In the genomic region with DNA sequence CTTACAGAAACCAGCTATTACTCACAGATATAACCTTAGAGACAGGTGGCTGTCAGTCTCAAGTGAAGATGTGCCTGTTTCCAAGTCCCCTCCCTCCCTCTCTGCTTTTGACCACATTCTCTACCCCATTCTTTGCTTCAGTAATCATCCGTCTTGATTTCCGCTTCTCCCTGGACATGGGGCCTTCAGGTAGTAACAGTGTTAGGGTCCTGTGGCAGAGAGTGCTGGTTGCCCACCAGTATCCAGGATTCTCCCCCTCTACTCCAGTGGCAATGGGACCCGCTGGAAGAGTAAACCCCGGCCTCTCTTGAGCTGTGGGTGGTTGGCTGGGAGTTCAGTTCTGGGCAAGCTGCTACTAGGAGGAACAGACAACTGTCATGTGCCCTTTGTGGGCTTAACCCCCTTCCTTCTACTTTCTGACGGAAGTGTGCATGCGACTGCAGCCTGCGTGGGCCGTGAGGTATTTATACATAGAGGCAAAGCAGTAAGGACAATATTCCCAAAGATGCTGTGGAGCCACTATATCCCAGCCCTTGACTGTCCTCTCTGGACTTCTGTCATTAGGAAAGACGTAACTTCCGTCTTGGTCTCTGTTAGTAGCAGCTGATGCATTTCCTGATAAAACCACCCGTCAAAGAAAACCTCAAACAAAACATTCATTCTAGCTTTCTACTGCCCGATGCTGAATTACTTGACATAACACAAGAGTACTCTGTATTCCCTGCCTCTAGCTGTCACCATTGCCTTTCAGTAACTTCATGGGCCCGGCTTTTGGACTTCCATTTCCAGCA, we compare ENCODE assay signal across 8 cellular contexts. TPM values are rescaled to one million over a fixed set of nuclear protein-coding genes. Genes with fewer than 3 reads are reported as not detected.
A peak's percentile ranks its signal among the peaks of the same experiment; 100 is the strongest.
DNase-seq lines count a peak whose midpoint lies in the region; ATAC-seq and TF ChIP-seq lines count a peak whose summit lies in the region.

No MANE protein-coding gene starts in this region.

- no peak overlapping the region for H3K4me2 ChIP-seq in mesenchymal stem cell (ENCODE audit: low read length, poor library complexity, severe bottlenecking)

- POLR2A ChIA-PET in activated B cell treated with CpG ODN at 0.5 μM for 24 hours (lab: Charles Lee), result interaction anchor here (0.5 to 3.2 kb wide), 14 partner anchors 10 to 728 kb away, joined by 3 to 71 read pairs (median 4); a partner anchor contains a TSS

- peak overlapping the region; percentile 99 for H3K27ac Mint-ChIP-seq in activated B cell treated with CpG ODN at 0.5 μM for 24 hours

- H3K4me3 ChIP-seq in dorsolateral prefrontal cortex (peak overlapping the region in 7 of 59 donors; percentile 2 to 34 (median 14)), HAP-1 (no peak overlapping the region), mesenchymal stem cell (ENCODE audit: insufficient read depth in 1 of 2, low read depth in 1 of 2, low read length in 2 of 2) (no peak overlapping the region)

- H3K18ac ChIP-seq in mesenchymal stem cell (ENCODE audit: low read depth in 1 of 2, low read length in 2 of 2), result peak overlapping the region in 1 of 2 experiments; percentile 48

- no peak overlapping the region for H2BK15ac ChIP-seq in mesenchymal stem cell (ENCODE audit: low read depth, poor library complexity, severe bottlenecking)

- CTCF ChIA-PET in activated B cell treated with CpG ODN at 0.5 μM for 24 hours (lab: Charles Lee), result interaction anchor here (1.0 to 2.0 kb wide), 5 partner anchors 13 to 725 kb away, joined by 4 to 11 read pairs (median 7); a partner anchor contains a TSS

- peaks cover 8% of the 10 kb centered on the region for H3K36me3 Mint-ChIP-seq in activated B cell treated with CpG ODN at 0.5 μM for 24 hours (ENCODE audit: low read depth)

- H3K14ac ChIP-seq in mesenchymal stem cell (ENCODE audit: low read length in 2 of 2), result no peak overlapping the region

- no peak overlapping the region for H2AK5ac ChIP-seq in mesenchymal stem cell (ENCODE audit: low read length, severe bottlenecking)

- WGBS in mesenchymal stem cell, result 85% methylated on average over 10 of the region's 13 CpGs

- H2BK12ac ChIP-seq in mesenchymal stem cell (ENCODE audit: low read length in 2 of 2), result no peak overlapping the region

- H3K27ac ChIP-seq in dorsolateral prefrontal cortex (peak overlapping the region in 46 of 59 donors; percentile 7 to 80 (median 57)), mesenchymal stem cell (ENCODE audit: low read length, poor library complexity, severe bottlenecking) (no peak overlapping the region)

- H3K9me3 ChIP-seq in HAP-1 (no peaks in the 10 kb centered on the region), mesenchymal stem cell (ENCODE audit: control insufficient read depth, low read length) (no peaks in the 10 kb centered on the region)

- H3K36me3 ChIP-seq in HAP-1 (replicated peaks) (peaks cover 2% of the 10 kb centered on the region; the same call in 1 of the 2 replicates), mesenchymal stem cell (ENCODE audit: control insufficient read depth in 1 of 2, insufficient read depth in 2 of 2, low read depth in 1 of 2, low read length in 2 of 2) (peaks cover 7 to 8% of the 10 kb centered on the region in 2 experiments)

- TF ChIP-seq CTCF in activated B cell treated with CpG ODN at 0.5 μM for 24 hours (IDR thresholded peaks at IDR 0.05) (no peak), dorsolateral prefrontal cortex (IDR thresholded peaks at IDR 0.05 in 54 of 56, conservative IDR thresholded peaks at IDR 0.05 in 2 of 56; ENCODE audit: low read depth in 1 of 56, partially characterized antibody in 56 of 56) (peak in 3 of 56 donors; percentile 16 to 43 (median 28))

- H3K4me3 Mint-ChIP-seq in activated B cell treated with CpG ODN at 0.5 μM for 24 hours, result peak overlapping the region; percentile 56

- H4K8ac ChIP-seq in mesenchymal stem cell (ENCODE audit: low read length), result no peak overlapping the region

- H2BK5ac ChIP-seq in mesenchymal stem cell (ENCODE audit: low read depth, low read length, poor library complexity, severe bottlenecking), result no peak overlapping the region

- no peak overlapping the region for H4K91ac ChIP-seq in mesenchymal stem cell (ENCODE audit: low read length)

- no peak overlapping the region for H3K23ac ChIP-seq in mesenchymal stem cell (ENCODE audit: low read length in 2 of 2)

- H3K27me3 ChIP-seq in dorsolateral prefrontal cortex, result no peaks in the 10 kb centered on the region
- no peaks in the 10 kb centered on the region for H3K27me3 ChIP-seq in HAP-1 (ENCODE audit: low read depth)
- H3K27me3 ChIP-seq in mesenchymal stem cell (ENCODE audit: control insufficient read depth in 1 of 2, insufficient read depth in 1 of 2, low read length in 2 of 2), result no peaks in the 10 kb centered on the region

- no peak overlapping the region for H2BK120ac ChIP-seq in mesenchymal stem cell (ENCODE audit: low read depth, low read length)

- H3K9ac ChIP-seq in mesenchymal stem cell (ENCODE audit: low read length), result no peak overlapping the region

- no peaks in the 10 kb centered on the region for H3K27me3 Mint-ChIP-seq in activated B cell treated with CpG ODN at 0.5 μM for 24 hours

- H3K4me1 ChIP-seq in HAP-1 (no peaks in the 10 kb centered on the region), mesenchymal stem cell (ENCODE audit: control insufficient read depth, insufficient read depth, low read depth, low read length) (no peaks in the 10 kb centered on the region)

- intact Hi-C loops in activated B cell treated with CpG ODN at 0.5 μM for 24 hours (cut with micrococcal nuclease), result loop anchor here (1.0 to 5.0 kb wide), 5 partner anchors 18 to 572 kb away; a partner anchor contains a TSS
- intact Hi-C loops in dorsolateral prefrontal cortex (cut with DNase I), result no loop called here

- H3K9me3 Mint-ChIP-seq in activated B cell treated with CpG ODN at 0.5 μM for 24 hours, result peaks cover 3% of the 10 kb centered on the region

- peak; percentile 64 for ATAC-seq in HG03135 (IDR thresholded peaks at IDR 0.05; ENCODE audit: unreplicated experiment)
- peak; percentile 79 for ATAC-seq in activated B cell treated with CpG ODN at 0.5 μM for 24 hours (ENCODE audit: low read depth)
- peak; percentile 81 for ATAC-seq in stimulated activated naive CD8-positive, alpha-beta T cell treated with anti-CD3 and anti-CD28 coated beads, Interleukin-15, Interleukin-2, amounts not matched to agents 100 U/mL and 50 U/mL, for 24 hours
- no peak for ATAC-seq in left lobe of liver

- H2AFZ ChIP-seq in mesenchymal stem cell (ENCODE audit: low read depth, low read length), result no peak overlapping the region

- no peaks in the 10 kb centered on the region for H3K79me1 ChIP-seq in mesenchymal stem cell (replicated peaks; ENCODE audit: low read length, poor library complexity, severe bottlenecking)

- H3K4ac ChIP-seq in mesenchymal stem cell (ENCODE audit: low read depth in 1 of 2, low read length in 2 of 2), result no peak overlapping the region

- in situ Hi-C loops in HAP-1 (cut with MboI; ENCODE audit: low sequenced_read_pairs), result no loop called here

- DNase-seq in GM19238 (ENCODE audit: insufficient read length, low spot score), result peak; percentile 41
- DNase-seq in activated B cell treated with CpG ODN at 0.5 μM for 24 hours, result peak; percentile 50
- DNase-seq in dorsolateral prefrontal cortex, result peak in 1 of 10 donors; percentile 25
- DNase-seq in stimulated activated naive CD8-positive, alpha-beta T cell treated with anti-CD3 and anti-CD28 coated beads, Interleukin-15, Interleukin-2, amounts not matched to agents 100 U/mL and 50 U/mL, for 24 hours, result peak; percentile 46
- DNase-seq in HAP-1 (ENCODE audit: low spot score in 2 of 2), result no peak
- no peak for DNase-seq in mesenchymal stem cell
- no peak for DNase-seq in left lobe of liver (ENCODE audit: low spot score)

- H3K4me1 Mint-ChIP-seq in activated B cell treated with CpG ODN at 0.5 μM for 24 hours, result peaks cover 22% of the 10 kb centered on the region

RNA-seq across cellular contexts. Expression of a gene that starts 17.9 kb away (rescaled TPM):
- total RNA-seq in activated B cell treated with CpG ODN at 0.5 μM for 24 hours (26.1 and 27.8 TPM in 2 replicates), dorsolateral prefrontal cortex (10 to 100 TPM in 119 of 120 experiments, 1 to 10 TPM in 1; 9.0 to 26.2 (median 16.6) TPM), left lobe of liver (5.8 TPM)
- polyA plus RNA-seq in mesenchymal stem cell (2013, experiment 1 of 2), result 18.8 TPM
- 19.6 TPM for polyA plus RNA-seq in mesenchymal stem cell (2013, experiment 2 of 2)

Comparison
In these comparisons a context has a peak if more than half of its experiments do, and no peak if none do; other contexts are left out.
1. DNase-seq: peak in GM19238 (single experiment), activated B cell treated with CpG ODN at 0.5 μM for 24 hours (single experiment) and stimulated activated naive CD8-positive, alpha-beta T cell treated with anti-CD3 and anti-CD28 coated beads, Interleukin-15, Interleukin-2, amounts not matched to agents 100 U/mL and 50 U/mL, for 24 hours (single experiment); none in HAP-1 (0 of 2), mesenchymal stem cell (single experiment) and left lobe of liver (single experiment).